Comparison of ENCODE assay signal across 22 cellular contexts in genomic region chr2:236119476-236119875, GRCh38. TPM values are rescaled to one million over a fixed set of nuclear protein-coding genes. Genes with fewer than 3 reads are reported as not detected.
DNase-seq lines count a peak whose midpoint lies in the region; ATAC-seq, FAIRE-seq and TF ChIP-seq lines count a peak whose summit lies in the region.
"Had no signal": no experiment of that assay in that cellular context is flagged by ENCODE, and none has a peak within 500 bp of the region (broad histone marks: within the 10 kb centered on the region; RNA-seq: fewer than 3 reads in every experiment).

No MANE protein-coding gene starts in this region.

- DNase-seq in left ventricle myocardium superior, result peak; percentile 5
- no peak for DNase-seq in heart right ventricle
- DNase-seq in cerebellum (ENCODE audit: low spot score), result peak; percentile 20
- DNase-seq in nephron progenitor cell, result no peak
- no peak for DNase-seq in urothelium cell line (ENCODE audit: low spot score)
- DNase-seq in DMS153 (lab: John Stamatoyannopoulos, UW), result no peak
- DNase-seq in caudate nucleus (lab: John Stamatoyannopoulos, UW), result no peak
- DNase-seq: AML-193; Calu3; CD8-positive, alpha-beta T cell; DND-41; EL; GM23248; H9; KBM-7 had no signal

- peak overlapping the region; percentile 70 for H3K27ac Mint-ChIP-seq in nephron progenitor cell
- H3K27ac Mint-ChIP-seq: CD8-positive, alpha-beta T cell; H9 had no signal

- no peaks in the 10 kb centered on the region for H3K27me3 ChIP-seq in heart right ventricle

- intact Hi-C loops in left ventricle myocardium superior (cut with micrococcal nuclease) (no loop called here), heart right ventricle (cut with DNase I) (no loop called here)

- FAIRE-seq in urothelium cell line (lab: Jason Lieb, UNC), result peak; percentile 5
- FAIRE-seq: A549, GM12891, GM19239, HTR-8/SVneo had no signal

- ATAC-seq in left ventricle myocardium superior, result no peak
- no peak for ATAC-seq in heart right ventricle
- ATAC-seq in HG03439 (IDR thresholded peaks at IDR 0.05; ENCODE audit: unreplicated experiment), result no peak
- ATAC-seq: A549; CD8-positive, alpha-beta T cell had no signal

- H3K36me3 ChIP-seq in heart right ventricle, result peaks cover 0 to 39% (median 6%) of the 10 kb centered on the region in 9 donors

- TF ChIP-seq CTCF in heart right ventricle (IDR thresholded peaks at IDR 0.05) (no peak), nephron progenitor cell (IDR thresholded peaks at IDR 0.05) (no peak)

- H3K4me3 ChIP-seq in heart right ventricle, result no peak overlapping the region
- H3K4me3 ChIP-seq: A549, GM23248 had no signal

- H3K4me3 Mint-ChIP-seq in nephron progenitor cell, result peak overlapping the region; percentile 67
- H3K4me3 Mint-ChIP-seq: CD8-positive, alpha-beta T cell; H9; IgD-negative memory B cell had no signal

- no peak overlapping the region for H3K27ac ChIP-seq in heart right ventricle
- no peak overlapping the region for H3K27ac ChIP-seq in caudate nucleus (ENCODE audit: low read depth, low read length)
- H3K27ac ChIP-seq: 22Rv1, A549, GM23248 had no signal

- peaks cover 4% of the 10 kb centered on the region for H3K27me3 Mint-ChIP-seq in nephron progenitor cell (ENCODE audit: low read depth, poor library complexity)

- WGBS in heart right ventricle, 2 donors, result 89 to 90% methylated on average over 13 of the region's 13 CpGs

- H3K4me1 ChIP-seq in heart right ventricle, result no peaks in the 10 kb centered on the region

- H3K9me3 ChIP-seq in heart right ventricle, result no peaks in the 10 kb centered on the region
- H3K9me3 ChIP-seq: A549 had no signal

- no peaks in the 10 kb centered on the region for H3K9me3 Mint-ChIP-seq in nephron progenitor cell
- H3K9me3 Mint-ChIP-seq: CD8-positive, alpha-beta T cell; H9; IgD-negative memory B cell had no signal

- H3K36me3 Mint-ChIP-seq in nephron progenitor cell (ENCODE audit: low read depth), result peaks cover 28% of the 10 kb centered on the region
- H3K36me3 Mint-ChIP-seq: CD8-positive, alpha-beta T cell; IgD-negative memory B cell had no signal

- peaks cover 74% of the 10 kb centered on the region for H3K4me1 Mint-ChIP-seq in nephron progenitor cell
- H3K4me1 Mint-ChIP-seq: IgD-negative memory B cell had no signal

RNA-seq across cellular contexts. Expression of gene GBX2, which starts 48.7 kb away (rescaled TPM):
- total RNA-seq in left ventricle myocardium superior (not detected), heart right ventricle (under 1 TPM in 3 of 10 donors, not detected in 7; 0.12 to 0.22 (median 0.15) TPM), cerebellum (4.4 TPM)
- polyA plus RNA-seq in heart right ventricle, result under 1 TPM; 0.15 to 0.16 TPM
- total RNA-seq: CD8-positive, alpha-beta T cell; GM23248 had no signal
- polyA plus RNA-seq: GM23248, IgD-negative memory B cell had no signal

Comparison
In these comparisons a context has a peak if more than half of its experiments do, and no peak if none do; other contexts are left out.
1. DNase-seq: peak in left ventricle myocardium superior (single experiment) and cerebellum (single experiment); none in heart right ventricle (0 of 2), nephron progenitor cell (single experiment), urothelium cell line (single experiment), DMS153 (single experiment) and caudate nucleus (0 of 61).